ENCODE assay signal across 2 cellular contexts in the genomic region with DNA sequence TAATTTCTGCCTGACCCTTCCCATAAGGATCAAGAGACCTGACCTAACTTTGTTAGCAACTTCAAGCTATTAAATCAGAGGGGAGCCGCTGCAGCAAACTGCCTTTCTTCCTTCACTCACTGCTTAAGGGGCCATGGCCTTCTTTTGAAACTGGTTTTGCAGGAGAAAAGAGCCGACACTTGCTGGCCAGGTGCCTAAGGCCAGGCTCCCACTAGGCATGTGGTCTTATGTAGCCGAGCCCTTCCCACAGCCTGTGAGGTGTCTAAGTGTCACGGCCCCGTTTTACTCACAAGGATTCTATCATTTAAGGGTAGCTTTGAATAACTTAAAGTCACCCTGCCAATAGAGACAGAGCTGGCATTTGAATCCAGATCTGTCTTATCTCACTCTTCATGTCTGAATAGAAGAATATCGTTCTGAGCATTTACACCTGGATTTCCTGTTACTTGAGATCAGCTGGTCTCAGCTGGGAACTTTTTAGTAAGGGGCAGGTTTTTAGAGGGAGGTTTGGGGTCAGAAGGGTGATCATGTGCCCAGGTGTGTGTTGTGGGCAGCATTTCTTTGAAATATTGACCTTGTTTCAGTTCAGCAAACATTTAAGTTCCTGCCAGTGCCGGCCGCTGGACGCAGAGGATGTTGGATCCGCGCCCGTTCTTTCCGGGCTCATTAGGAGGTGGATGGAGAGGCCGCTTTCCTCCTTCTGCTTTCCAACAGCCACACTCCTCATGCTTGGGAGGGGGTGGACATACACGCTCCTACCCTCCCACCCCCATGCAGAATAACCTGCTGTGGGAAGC.
TF ChIP-seq lines count a peak whose summit lies in the region.

No MANE protein-coding gene starts in this region.

TF ChIP-seq in SK-N-SH, 30 proteins besides CTCF, POLR2A, EP300 and RAD21:
- TF ChIP-seq, protein P1, sequence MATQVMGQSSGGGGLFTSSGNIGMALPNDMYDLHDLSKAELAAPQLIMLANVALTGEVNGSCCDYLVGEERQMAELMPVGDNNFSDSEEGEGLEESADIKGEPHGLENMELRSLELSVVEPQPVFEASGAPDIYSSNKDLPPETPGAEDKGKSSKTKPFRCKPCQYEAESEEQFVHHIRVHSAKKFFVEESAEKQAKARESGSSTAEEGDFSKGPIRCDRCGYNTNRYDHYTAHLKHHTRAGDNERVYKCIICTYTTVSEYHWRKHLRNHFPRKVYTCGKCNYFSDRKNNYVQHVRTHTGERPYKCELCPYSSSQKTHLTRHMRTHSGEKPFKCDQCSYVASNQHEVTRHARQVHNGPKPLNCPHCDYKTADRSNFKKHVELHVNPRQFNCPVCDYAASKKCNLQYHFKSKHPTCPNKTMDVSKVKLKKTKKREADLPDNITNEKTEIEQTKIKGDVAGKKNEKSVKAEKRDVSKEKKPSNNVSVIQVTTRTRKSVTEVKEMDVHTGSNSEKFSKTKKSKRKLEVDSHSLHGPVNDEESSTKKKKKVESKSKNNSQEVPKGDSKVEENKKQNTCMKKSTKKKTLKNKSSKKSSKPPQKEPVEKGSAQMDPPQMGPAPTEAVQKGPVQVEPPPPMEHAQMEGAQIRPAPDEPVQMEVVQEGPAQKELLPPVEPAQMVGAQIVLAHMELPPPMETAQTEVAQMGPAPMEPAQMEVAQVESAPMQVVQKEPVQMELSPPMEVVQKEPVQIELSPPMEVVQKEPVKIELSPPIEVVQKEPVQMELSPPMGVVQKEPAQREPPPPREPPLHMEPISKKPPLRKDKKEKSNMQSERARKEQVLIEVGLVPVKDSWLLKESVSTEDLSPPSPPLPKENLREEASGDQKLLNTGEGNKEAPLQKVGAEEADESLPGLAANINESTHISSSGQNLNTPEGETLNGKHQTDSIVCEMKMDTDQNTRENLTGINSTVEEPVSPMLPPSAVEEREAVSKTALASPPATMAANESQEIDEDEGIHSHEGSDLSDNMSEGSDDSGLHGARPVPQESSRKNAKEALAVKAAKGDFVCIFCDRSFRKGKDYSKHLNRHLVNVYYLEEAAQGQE (IDR thresholded peaks at IDR 0.05; ENCODE audit: low read depth, low read length), result no peak
- no peak for TF ChIP-seq YY1 (IDR thresholded peaks at IDR 0.05; ENCODE audit: low read depth)
- TF ChIP-seq, protein P2, sequence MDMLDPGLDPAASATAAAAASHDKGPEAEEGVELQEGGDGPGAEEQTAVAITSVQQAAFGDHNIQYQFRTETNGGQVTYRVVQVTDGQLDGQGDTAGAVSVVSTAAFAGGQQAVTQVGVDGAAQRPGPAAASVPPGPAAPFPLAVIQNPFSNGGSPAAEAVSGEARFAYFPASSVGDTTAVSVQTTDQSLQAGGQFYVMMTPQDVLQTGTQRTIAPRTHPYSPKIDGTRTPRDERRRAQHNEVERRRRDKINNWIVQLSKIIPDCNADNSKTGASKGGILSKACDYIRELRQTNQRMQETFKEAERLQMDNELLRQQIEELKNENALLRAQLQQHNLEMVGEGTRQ (IDR thresholded peaks at IDR 0.05; ENCODE audit: borderline replicate concordance, low read depth, low read length), result no peak
- TF ChIP-seq TEAD4 (IDR thresholded peaks at IDR 0.05; ENCODE audit: borderline replicate concordance, insufficient read depth), result no peak
- TF ChIP-seq SIN3A (IDR thresholded peaks at IDR 0.05; ENCODE audit: borderline replicate concordance, low read depth, low read length), result no peak
- no peak for TF ChIP-seq MXI1 (IDR thresholded peaks at IDR 0.05; ENCODE audit: low read depth, low read length)
- TF ChIP-seq RXRA (IDR thresholded peaks at IDR 0.05; ENCODE audit: borderline replicate concordance, low read depth), result no peak
- TF ChIP-seq, protein P3, sequence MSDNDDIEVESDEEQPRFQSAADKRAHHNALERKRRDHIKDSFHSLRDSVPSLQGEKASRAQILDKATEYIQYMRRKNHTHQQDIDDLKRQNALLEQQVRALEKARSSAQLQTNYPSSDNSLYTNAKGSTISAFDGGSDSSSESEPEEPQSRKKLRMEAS (IDR thresholded peaks at IDR 0.05; ENCODE audit: low read depth), result no peak
- no peak for TF ChIP-seq FOXJ3 (CRISPR knock-in tag; IDR thresholded peaks at IDR 0.05)

TF ChIP-seq in SK-N-SH treated with all-trans-retinoic acid at 6 μM for 48 hours, 23 proteins besides CTCF, POLR2A, EP300 and RAD21 (continued from another document):
- TF ChIP-seq GLIS3 (CRISPR knock-in tag; IDR thresholded peaks at IDR 0.05), result no peak
- TF ChIP-seq ARNTL (CRISPR knock-in tag; IDR thresholded peaks at IDR 0.05; ENCODE audit: borderline replicate concordance, low read depth), result no peak
